Comparison of ENCODE assay signal across 1 cellular context in genomic region chr7:137798073-137798763, GRCh38.
A peak's percentile ranks its signal among the peaks of the same experiment; 100 is the strongest.
TF ChIP-seq lines count a peak whose summit lies in the region.

No MANE protein-coding gene starts in this region.

TF ChIP-seq in GM12878, 131 proteins besides CTCF, POLR2A, EP300 and RAD21 (continued from another document):
- TF ChIP-seq ZBTB11 (CRISPR knock-in tag; IDR thresholded peaks at IDR 0.05) (no peak), PAX8 (IDR thresholded peaks at IDR 0.05) (no peak), KAT2A (conservative IDR thresholded peaks at IDR 0.05; ENCODE audit: control insufficient read depth, low read depth, low read length) (no peak), NR2C1 (IDR thresholded peaks at IDR 0.05) (peak; percentile 79), IRF4 (IDR thresholded peaks at IDR 0.05; ENCODE audit: low read depth, low read length) (peak; percentile 43; the same call in 1 of the 2 replicates), SREBF1 (IDR thresholded peaks at IDR 0.05; ENCODE audit: low read length) (no peak), CHD2 (IDR thresholded peaks at IDR 0.05; ENCODE audit: borderline replicate concordance, low read depth, low read length) (no peak), E4F1 (IDR thresholded peaks at IDR 0.05; ENCODE audit: borderline replicate concordance, partially characterized antibody) (no peak), ZNF384 (IDR thresholded peaks at IDR 0.05; ENCODE audit: borderline replicate concordance, low read depth, low read length) (no peak; the same call in 1 of the 2 replicates), YBX1 (IDR thresholded peaks at IDR 0.05) (no peak), FOXM1 (IDR thresholded peaks at IDR 0.05; ENCODE audit: low read depth, low read length) (peak; percentile 86; the same call in 1 of the 2 replicates), POU2F2 (IDR thresholded peaks at IDR 0.05; ENCODE audit: borderline replicate concordance, low read depth, low read length) (no peak), POLR2AphosphoS5 (IDR thresholded peaks at IDR 0.05; ENCODE audit: low read length) (no peak), BRCA1 (IDR thresholded peaks at IDR 0.05; ENCODE audit: low read depth, low read length) (no peak), SPI1 (IDR thresholded peaks at IDR 0.05; ENCODE audit: borderline replicate concordance, insufficient read depth, low read depth, low read length) (no peak), CREM (IDR thresholded peaks at IDR 0.05; ENCODE audit: low read depth) (peak; percentile 68; the same call in 1 of the 2 replicates), PAX5 (IDR thresholded peaks at IDR 0.05; ENCODE audit: borderline replicate concordance, low read depth, low read length) (no peak), HDGF (IDR thresholded peaks at IDR 0.05) (no peak), POLR2AphosphoS2 (IDR thresholded peaks at IDR 0.05; ENCODE audit: low read depth, low read length) (no peak), IKZF1 (conservative IDR thresholded peaks at IDR 0.05) (peak; percentile 66), JUND (IDR thresholded peaks at IDR 0.05; ENCODE audit: low read depth, low read length) (no peak), ZNF217 (IDR thresholded peaks at IDR 0.05) (peak; percentile 38), RAD51 (IDR thresholded peaks at IDR 0.05) (no peak), NFIC (IDR thresholded peaks at IDR 0.05; ENCODE audit: low read depth, low read length) (peak; percentile 94), TCF3 (IDR thresholded peaks at IDR 0.05; ENCODE audit: borderline replicate concordance, insufficient read depth, low read depth, low read length) (no peak), RCOR1 (conservative IDR thresholded peaks at IDR 0.05; ENCODE audit: low read depth, low read length) (no peak), ETV6 (conservative IDR thresholded peaks at IDR 0.05 in 1 of 2, IDR thresholded peaks at IDR 0.05 in 1 of 2; ENCODE audit: borderline replicate concordance in 1 of 2, low read depth in 1 of 2) (no peak; a peak in 1 of 4 replicates), ATF7 (IDR thresholded peaks at IDR 0.05; ENCODE audit: low read depth) (peak; percentile 56; the same call in 1 of the 2 replicates), USF1 (IDR thresholded peaks at IDR 0.05; ENCODE audit: borderline replicate concordance, extremely low read length, insufficient read depth, low read depth, low read length) (no peak), ATF2 (IDR thresholded peaks at IDR 0.05; ENCODE audit: low read length) (peak; percentile 83), SMC3 (IDR thresholded peaks at IDR 0.05; ENCODE audit: borderline replicate concordance, low read length) (no peak)
